1 cellular context compared by ENCODE assay signal in the genomic region with DNA sequence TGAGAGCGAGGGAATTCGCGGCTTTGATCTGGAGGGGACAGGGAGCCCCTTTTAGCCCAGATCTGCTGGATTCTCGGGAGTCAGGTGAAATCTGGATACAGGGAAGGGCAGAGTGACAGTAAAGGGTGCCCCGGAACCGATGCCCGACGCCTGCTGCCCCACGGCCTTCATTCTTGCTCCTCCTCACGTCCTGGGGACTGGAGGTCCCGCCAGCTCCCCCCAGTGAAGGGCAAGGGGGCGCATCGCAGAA.
TF ChIP-seq lines count a peak whose summit lies in the region.

No MANE protein-coding gene starts in this region.

TF ChIP-seq in IMR-90, 13 proteins besides CTCF, POLR2A, EP300 and RAD21 (continued from another document):
- TF ChIP-seq ELK1 (IDR thresholded peaks at IDR 0.05; ENCODE audit: borderline replicate concordance, low read depth, low read length) (no peak), MAFK (IDR thresholded peaks at IDR 0.05; ENCODE audit: low read depth, low read length) (no peak), MXI1 (IDR thresholded peaks at IDR 0.05; ENCODE audit: borderline replicate concordance, low read depth, low read length) (no peak), FOS (IDR thresholded peaks at IDR 0.05; ENCODE audit: low read depth, low read length) (no peak), NFE2L2 (IDR thresholded peaks at IDR 0.05; ENCODE audit: low read depth, low read length) (no peak)
